ENCODE assay signal across 22 cellular contexts in genomic region chr6:106782524-106783265, GRCh38.
A peak's percentile ranks its signal among the peaks of the same experiment; 100 is the strongest.
DNase-seq lines count a peak whose midpoint lies in the region; ATAC-seq, FAIRE-seq and TF ChIP-seq lines count a peak whose summit lies in the region.
"Had no signal": no experiment of that assay in that cellular context is flagged by ENCODE, and none has a peak within 500 bp of the region (broad histone marks: within the 10 kb centered on the region; RNA-seq: fewer than 3 reads in every experiment).

No MANE protein-coding gene starts in this region.

- H3K36me3 ChIP-seq in SK-N-SH (replicated peaks in 1 of 2; ENCODE audit: control insufficient read depth in 1 of 2, insufficient read depth in 2 of 2, low read length in 1 of 2), result no peaks in the 10 kb centered on the region
- H3K36me3 ChIP-seq in mammary epithelial cell (ENCODE audit: insufficient read depth, low read length), result no peaks in the 10 kb centered on the region
- no peaks in the 10 kb centered on the region for H3K36me3 ChIP-seq in keratinocyte (ENCODE audit: control insufficient read depth in 2 of 2, extremely low read depth in 1 of 2, insufficient read depth in 2 of 2, low read length in 2 of 2)
- no peaks in the 10 kb centered on the region for H3K36me3 ChIP-seq in ascending aorta
- H3K36me3 ChIP-seq: gastrocnemius medialis, tibial artery had no signal

- in situ Hi-C loops in mammary epithelial cell (cut with MboI; ENCODE audit: low sequenced_read_pairs in 2 of 2), result no loop called here

- POLR2A ChIA-PET in SK-N-SH (lab: Yijun Ruan, JAX), result interaction anchor here (0.8 kb wide), 1 partner anchor 191 kb away, joined by 3 read pairs; no protein-coding TSS in a partner anchor

- H3K4me2 ChIP-seq in SK-N-SH, result no peak overlapping the region
- H3K4me2 ChIP-seq in mammary epithelial cell (ENCODE audit: insufficient read depth, low read depth, low read length), result no peak overlapping the region
- H3K4me2 ChIP-seq in keratinocyte (ENCODE audit: control insufficient read depth, extremely low read depth, insufficient read depth, low read depth, low read length), result peak overlapping the region; percentile 48

- H3K36me3 Mint-ChIP-seq in progenitor cell of endocrine pancreas (ENCODE audit: insufficient read depth), result peaks cover 23% of the 10 kb centered on the region
- H3K36me3 Mint-ChIP-seq: activated naive CD4-positive, alpha-beta T cell treated with anti-CD3 and anti-CD28 coated beads, Interleukin-2, amount 10 ng/mL, durations not matched to agents 7 days and 5 days; CD8-positive, alpha-beta memory T cell had no signal

- dilution Hi-C loops in mammary epithelial cell (cut with HindIII; ENCODE audit: low sequenced_read_pairs), result no loop called here
- dilution Hi-C loops in keratinocyte (cut with MboI; ENCODE audit: extremely low pct_ligation_motif_present, low sequenced_read_pairs), result no loop called here

- H3F3A ChIP-seq in SK-N-SH (replicated peaks; ENCODE audit: insufficient read depth), result no peaks in the 10 kb centered on the region

- H3K27me3 Mint-ChIP-seq in progenitor cell of endocrine pancreas, result no peaks in the 10 kb centered on the region

- peaks cover 40% of the 10 kb centered on the region for H3K4me1 Mint-ChIP-seq in progenitor cell of endocrine pancreas (ENCODE audit: low read depth)
- H3K4me1 Mint-ChIP-seq: activated CD4-positive, alpha-beta T cell treated with anti-CD3 and anti-CD28 coated beads for 36 hours; activated naive CD4-positive, alpha-beta T cell treated with anti-CD3 and anti-CD28 coated beads, Interleukin-2, amount 10 ng/mL, durations not matched to agents 7 days and 5 days; CD8-positive, alpha-beta memory T cell had no signal

- 42% methylated on average over 14 of the region's 14 CpGs for WGBS in SK-N-SH (ENCODE audit: low lambda C conversion rate)
- WGBS in mammary epithelial cell (ENCODE audit: low coverage, missing lambda C conversion rate), result 93% methylated on average over 13 of the region's 14 CpGs

- H3K9me2 ChIP-seq in SK-N-SH, result no peaks in the 10 kb centered on the region

- no peaks in the 10 kb centered on the region for H3K79me2 ChIP-seq in SK-N-SH (ENCODE audit: insufficient read depth)
- no peaks in the 10 kb centered on the region for H3K79me2 ChIP-seq in mammary epithelial cell (ENCODE audit: insufficient read depth, low read length)
- H3K79me2 ChIP-seq in keratinocyte (ENCODE audit: control insufficient read depth, insufficient read depth, low read length), result no peaks in the 10 kb centered on the region

- BruUV-seq in mammary epithelial cell (replicated peaks; lab: Mats Ljungman, UMichigan), result no TSS peak

- peak; percentile 56 for FAIRE-seq in keratinocyte (lab: Jason Lieb, UNC)

- H2AFZ ChIP-seq in SK-N-SH (ENCODE audit: low read depth), result no peak overlapping the region
- H2AFZ ChIP-seq in mammary epithelial cell (ENCODE audit: low read depth, low read length), result peak overlapping the region; percentile 24
- no peak overlapping the region for H2AFZ ChIP-seq in keratinocyte (ENCODE audit: control insufficient read depth, low read length)

- ATAC-seq in SK-N-SH treated with all-trans-retinoic acid at 6 μM for 48 hours, result no peak
- no peak for ATAC-seq in HG03039 (IDR thresholded peaks at IDR 0.05; ENCODE audit: unreplicated experiment)
- ATAC-seq: activated CD4-positive, alpha-beta T cell treated with anti-CD3 and anti-CD28 coated beads for 36 hours; activated T-cell treated with anti-CD3 and anti-CD28 coated beads, Interleukin-2, amount 50 U/mL, for 72 hours; gastrocnemius medialis had no signal

- no peaks in the 10 kb centered on the region for H4K20me1 ChIP-seq in SK-N-SH (ENCODE audit: insufficient read depth)
- no peaks in the 10 kb centered on the region for H4K20me1 ChIP-seq in mammary epithelial cell (ENCODE audit: insufficient read depth, low read length)
- no peaks in the 10 kb centered on the region for H4K20me1 ChIP-seq in keratinocyte (ENCODE audit: control insufficient read depth, extremely low read depth, insufficient read depth, low read length)

- TF ChIP-seq RAD21 in SK-N-SH (IDR thresholded peaks at IDR 0.05; ENCODE audit: low read length), result no peak

- no peaks in the 10 kb centered on the region for H3K9me1 ChIP-seq in keratinocyte (ENCODE audit: control insufficient read depth, extremely low read depth, insufficient read depth, low read length)

- H3K27me3 ChIP-seq in SK-N-SH (ENCODE audit: insufficient read depth), result no peaks in the 10 kb centered on the region
- no peaks in the 10 kb centered on the region for H3K27me3 ChIP-seq in mammary epithelial cell (ENCODE audit: insufficient read depth, low read length)
- H3K27me3 ChIP-seq in keratinocyte (ENCODE audit: control insufficient read depth, extremely low read depth, insufficient read depth, low read length), result no peaks in the 10 kb centered on the region
- no peaks in the 10 kb centered on the region for H3K27me3 ChIP-seq in ascending aorta
- H3K27me3 ChIP-seq: gastrocnemius medialis had no signal

- H3K27ac Mint-ChIP-seq in progenitor cell of endocrine pancreas, result peak overlapping the region; percentile 86
- H3K27ac Mint-ChIP-seq: activated CD4-positive, alpha-beta T cell treated with anti-CD3 and anti-CD28 coated beads for 36 hours; activated naive CD4-positive, alpha-beta T cell treated with anti-CD3 and anti-CD28 coated beads, Interleukin-2, amount 10 ng/mL, durations not matched to agents 7 days and 5 days; activated T-cell treated with anti-CD3 and anti-CD28 coated beads, Interleukin-2, amount 50 U/mL, for 72 hours; CD8-positive, alpha-beta memory T cell; stimulated activated naive CD8-positive, alpha-beta T cell treated with anti-CD3 and anti-CD28 coated beads, Interleukin-15, Interleukin-2, amounts not matched to agents 100 ng/mL and 50 ng/mL, for 24 hours had no signal

- H3K27ac ChIP-seq in SK-N-SH (ENCODE audit: low read depth in 2 of 2, low read length in 1 of 2) (peak overlapping the region in 1 of 2 experiments; percentile 68; a peak in 2 of 4 replicates), mammary epithelial cell (ENCODE audit: insufficient read depth, low read depth, low read length) (peak overlapping the region; percentile 72), keratinocyte (ENCODE audit: control insufficient read depth, insufficient read depth, low read length) (no peak overlapping the region), ascending aorta (no peak overlapping the region)
- H3K27ac ChIP-seq: 22Rv1, gastrocnemius medialis, tibial artery had no signal

- CTCF ChIA-PET in SK-N-SH (lab: Yijun Ruan, JAX), result interaction anchor here (1.3 kb wide), 1 partner anchor 10 kb away, joined by 5 read pairs; no protein-coding TSS in a partner anchor
- CTCF ChIA-PET in mammary epithelial cell (lab: Charles Lee; ENCODE audit: low non-redundant PET), result no interaction called here

- intact Hi-C loops in mammary epithelial cell (cut with micrococcal nuclease), result loop anchor here (1.0 kb wide), 1 partner anchor 192 kb away; the partner anchor contains the start of gene CD24
- intact Hi-C loops in ascending aorta (cut with DNase I), result no loop called here

- H3K9ac ChIP-seq in SK-N-SH (no peak overlapping the region), mammary epithelial cell (ENCODE audit: insufficient read depth, low read length) (peak overlapping the region; percentile 40), keratinocyte (ENCODE audit: control insufficient read depth, extremely low read depth, insufficient read depth, low read length) (no peak overlapping the region)

- H3K4me1 ChIP-seq in SK-N-SH (ENCODE audit: control insufficient read depth in 1 of 2, insufficient read depth in 2 of 2, low read depth in 1 of 2, low read length in 1 of 2) (peaks cover 0 to 15% of the 10 kb centered on the region in 2 experiments; a peak in 1 of 4 replicates), mammary epithelial cell (ENCODE audit: insufficient read depth, low read length) (peaks cover 19% of the 10 kb centered on the region), keratinocyte (ENCODE audit: control insufficient read depth, extremely low read depth, insufficient read depth, low read length) (peaks cover 20% of the 10 kb centered on the region), ascending aorta (no peaks in the 10 kb centered on the region)
- H3K4me1 ChIP-seq: gastrocnemius medialis, tibial artery had no signal

- H3K9me3 ChIP-seq in SK-N-SH (no peaks in the 10 kb centered on the region), mammary epithelial cell (replicated peaks; ENCODE audit: insufficient read depth, low read length) (peaks cover 5% of the 10 kb centered on the region), keratinocyte (ENCODE audit: control insufficient read depth, low read depth, low read length) (peaks cover 2% of the 10 kb centered on the region), ascending aorta (no peaks in the 10 kb centered on the region)
- H3K9me3 ChIP-seq: gastrocnemius medialis, tibial artery had no signal

- H3K9me3 Mint-ChIP-seq in progenitor cell of endocrine pancreas (ENCODE audit: low read depth), result peaks cover 27% of the 10 kb centered on the region

- DNase-seq in SK-N-SH (no peak), mammary epithelial cell (no peak), keratinocyte (ENCODE audit: low read depth, low spot score) (no peak), progenitor cell of endocrine pancreas (ENCODE audit: low spot score, unreplicated experiment) (no peak), ascending aorta (ENCODE audit: low spot score in 2 of 2) (no peak), HK-2 (ENCODE audit: unreplicated experiment) (no peak)
- DNase-seq: activated CD4-positive, alpha-beta T cell treated with anti-CD3 and anti-CD28 coated beads for 36 hours; activated naive CD4-positive, alpha-beta T cell treated with anti-CD3 and anti-CD28 coated beads, Interleukin-2, amount 10 ng/mL, durations not matched to agents 7 days and 5 days; activated T-cell treated with anti-CD3 and anti-CD28 coated beads, Interleukin-2, amount 50 U/mL, for 72 hours; anterior cingulate cortex; CD8-positive, alpha-beta memory T cell; cerebellar nuclear complex; gastrocnemius medialis; GDM1; H7; NCI-H526; stimulated activated CD4-positive, alpha-beta T cell treated with anti-CD3 and anti-CD28 coated beads, Interleukin-4, amount 100 ng/mL, for 4 hours; tibial artery had no signal

- TF ChIP-seq EP300 in SK-N-SH (IDR thresholded peaks at IDR 0.05; ENCODE audit: borderline replicate concordance in 1 of 2, low read depth in 1 of 2, low read length in 1 of 2), result peak in 1 of 2 experiments; percentile 34; a peak in 2 of 4 replicates

- TF ChIP-seq CTCF in SK-N-SH (IDR thresholded peaks at IDR 0.05), result no peak
- TF ChIP-seq CTCF in mammary epithelial cell (conservative IDR thresholded peaks at IDR 0.05 in 1 of 2, IDR thresholded peaks at IDR 0.05 in 1 of 2; ENCODE audit: extremely low read depth in 1 of 2, insufficient read depth in 1 of 2, low read depth in 1 of 2, low read length in 2 of 2), result no peak
- no peak for TF ChIP-seq CTCF in keratinocyte (optimal IDR thresholded peaks at IDR 0.05 in 1 of 3, IDR thresholded peaks at IDR 0.05 in 1 of 3, conservative IDR thresholded peaks at IDR 0.05 in 1 of 3; ENCODE audit: extremely low read depth in 1 of 3, insufficient read depth in 2 of 3, low read length in 3 of 3)
- no peak for TF ChIP-seq CTCF in progenitor cell of endocrine pancreas (IDR thresholded peaks at IDR 0.05; ENCODE audit: unreplicated experiment)
- TF ChIP-seq CTCF in ascending aorta (IDR thresholded peaks at IDR 0.05), result no peak

- H3K4me3 ChIP-seq in SK-N-SH (ENCODE audit: low read depth in 2 of 2, low read length in 1 of 2) (no peak overlapping the region), mammary epithelial cell (replicated peaks in 1 of 3; ENCODE audit: insufficient read depth in 1 of 3, low read depth in 2 of 3, low read length in 3 of 3) (no peak overlapping the region), keratinocyte (ENCODE audit: control insufficient read depth in 2 of 3, extremely low read depth in 1 of 3, insufficient read depth in 2 of 3, low read depth in 1 of 3, low read length in 3 of 3) (no peak overlapping the region), ascending aorta (no peak overlapping the region)
- H3K4me3 ChIP-seq: gastrocnemius medialis, tibial artery had no signal

- no peak overlapping the region for H3K4me3 Mint-ChIP-seq in progenitor cell of endocrine pancreas (ENCODE audit: low read depth)
- H3K4me3 Mint-ChIP-seq: activated CD4-positive, alpha-beta T cell treated with anti-CD3 and anti-CD28 coated beads for 36 hours; activated naive CD4-positive, alpha-beta T cell treated with anti-CD3 and anti-CD28 coated beads, Interleukin-2, amount 10 ng/mL, durations not matched to agents 7 days and 5 days; activated T-cell treated with anti-CD3 and anti-CD28 coated beads, Interleukin-2, amount 50 U/mL, for 72 hours; CD8-positive, alpha-beta memory T cell; stimulated activated naive CD8-positive, alpha-beta T cell treated with anti-CD3 and anti-CD28 coated beads, Interleukin-15, Interleukin-2, amounts not matched to agents 100 ng/mL and 50 ng/mL, for 24 hours had no signal
